8 cellular contexts compared by ENCODE assay signal in genomic region chr2:178241852-178242551, GRCh38. TPM values are rescaled to one million over a fixed set of nuclear protein-coding genes. Genes with fewer than 3 reads are reported as not detected.
A peak's percentile ranks its signal among the peaks of the same experiment; 100 is the strongest.
DNase-seq lines count a peak whose midpoint lies in the region; ATAC-seq, FAIRE-seq and TF ChIP-seq lines count a peak whose summit lies in the region.

No MANE protein-coding gene starts in this region.

- RAD21 ChIA-PET in HCT116 (lab: Charles Lee; ENCODE audit: low non-redundant PET in 1 of 2, low total read pairs in 2 of 2, uncharacterized antibody in 2 of 2, unreplicated experiment in 2 of 2) = no interaction called here

- DNase-seq in HCT116 (ENCODE audit: low read depth, low spot score) (peak; percentile 35), RCC 7860 (ENCODE audit: low spot score) (peak; percentile 71), fibroblast of the conjunctiva (ENCODE audit: low read depth) (peak; percentile 84), ovary (peak; percentile 46 to 79 (median 52)), T1000 (lab: John Stamatoyannopoulos, UW) (no peak)

- H3K9me2 ChIP-seq in HCT116 (ENCODE audit: insufficient read depth) = no peaks in the 10 kb centered on the region

- TF ChIP-seq POLR2A in HCT116 (IDR thresholded peaks at IDR 0.05; ENCODE audit: borderline replicate concordance, extremely low read depth, insufficient read depth, insufficient read length) (no peak), ovary (IDR thresholded peaks at IDR 0.05) (no peak)

- H3K4me1 ChIP-seq in HCT116 (ENCODE audit: control insufficient read depth in 1 of 2, insufficient read depth in 2 of 2, low read length in 2 of 2) = peaks cover 5 to 10% of the 10 kb centered on the region in 2 experiments; a peak in 3 of 4 replicates
- H3K4me1 ChIP-seq in ovary (ENCODE audit: insufficient read depth) = no peaks in the 10 kb centered on the region

- no peak for TF ChIP-seq EP300 in ovary (IDR thresholded peaks at IDR 0.05)

- no peaks in the 10 kb centered on the region for H3K27me3 ChIP-seq in HCT116 (ENCODE audit: insufficient read depth, low read length)
- no peaks in the 10 kb centered on the region for H3K27me3 ChIP-seq in ovary

- BruUV-seq in HCT116 (replicated peaks; lab: Mats Ljungman, UMichigan) = no TSS peak

- H3K79me2 ChIP-seq in HCT116 (ENCODE audit: insufficient read depth, low read length) = no peaks in the 10 kb centered on the region

- ATAC-seq in HCT116 (peak; percentile 76), GM19324 (IDR thresholded peaks at IDR 0.05; ENCODE audit: low FRiP score, unreplicated experiment) (no peak), GM18511 (IDR thresholded peaks at IDR 0.05; ENCODE audit: unreplicated experiment) (no peak), GM21390 (IDR thresholded peaks at IDR 0.05; ENCODE audit: unreplicated experiment) (no peak)

- H3K36me3 ChIP-seq in HCT116 (ENCODE audit: control insufficient read depth in 1 of 2, insufficient read depth in 2 of 2, low read length in 2 of 2) (no peaks in the 10 kb centered on the region), ovary (no peaks in the 10 kb centered on the region)

- no peaks in the 10 kb centered on the region for H3K9me3 ChIP-seq in HCT116 (ENCODE audit: control insufficient read depth in 1 of 2, insufficient read depth in 1 of 2, low read depth in 1 of 2, low read length in 2 of 2)
- no peaks in the 10 kb centered on the region for H3K9me3 ChIP-seq in ovary

- no peaks in the 10 kb centered on the region for H4K20me1 ChIP-seq in HCT116 (ENCODE audit: insufficient read depth)

- 30 to 37% (median 36%) methylated on average over 5 of the region's 5 CpGs for WGBS in ovary, 3 donors

- H3K4me2 ChIP-seq in HCT116 (ENCODE audit: low read length) = peak overlapping the region; percentile 33; the same call in 1 of the 2 replicates

- peak; percentile 87 for FAIRE-seq in RCC 7860 (lab: Jason Lieb, UNC)

- intact Hi-C loops in HCT116 (cut with micrococcal nuclease) = no loop called here
- intact Hi-C loops in ovary (cut with DNase I) = no loop called here

- TF ChIP-seq RAD21 in HCT116 (IDR thresholded peaks at IDR 0.05; ENCODE audit: low read depth) = no peak

- CTCF ChIA-PET in HCT116 (lab: Charles Lee) = no interaction called here

- TF ChIP-seq CTCF in HCT116 (IDR thresholded peaks at IDR 0.05 in 2 of 3, conservative IDR thresholded peaks at IDR 0.05 in 1 of 3; ENCODE audit: borderline replicate concordance in 1 of 3, insufficient read depth in 1 of 3, low read depth in 2 of 3, low read length in 2 of 3) = no peak
- no peak for TF ChIP-seq CTCF in ovary (IDR thresholded peaks at IDR 0.05)

- no peak overlapping the region for H3K9ac ChIP-seq in HCT116 (ENCODE audit: low read length)

- no peak overlapping the region for H3K27ac ChIP-seq in HCT116 (ENCODE audit: low read depth, low read length)
- peak overlapping the region in 1 of 2 donors; percentile 32 for H3K27ac ChIP-seq in ovary

- POLR2A ChIA-PET in HCT116 (lab: Charles Lee) = no interaction called here

- H3K4me3 ChIP-seq in HCT116 (replicated peaks in 1 of 2; ENCODE audit: low read depth in 1 of 2, low read length in 2 of 2) (no peak overlapping the region), ovary (no peak overlapping the region)

- H2AFZ ChIP-seq in HCT116 (ENCODE audit: low read depth, low read length, poor library complexity, severe bottlenecking) = no peak overlapping the region

TF ChIP-seq in HCT116, 20 proteins besides CTCF, POLR2A, EP300 and RAD21:
- TF ChIP-seq ZFX (IDR thresholded peaks at IDR 0.05) (no peak), POLR2AphosphoS5 (IDR thresholded peaks at IDR 0.05; ENCODE audit: low read depth, low read length) (no peak), ELF1 (IDR thresholded peaks at IDR 0.05; ENCODE audit: borderline replicate concordance, low read depth) (no peak), TCF7L2 (IDR thresholded peaks at IDR 0.05; ENCODE audit: borderline replicate concordance, extremely low read depth, insufficient read depth, insufficient read length) (no peak), CEBPB (IDR thresholded peaks at IDR 0.05; ENCODE audit: low read depth) (0 out of 2 replicates have a peak, but pooled peaks have one; percentile 10), ZNF274 (IDR thresholded peaks at IDR 0.05; ENCODE audit: low read depth, low read length) (no peak), JUND (IDR thresholded peaks at IDR 0.05) (peak; percentile 71), CBX3 (IDR thresholded peaks at IDR 0.05; ENCODE audit: low read depth) (peak; percentile 62; the same call in 1 of the 2 replicates), SRF (IDR thresholded peaks at IDR 0.05; ENCODE audit: low read depth) (no peak), REST (IDR thresholded peaks at IDR 0.05; ENCODE audit: low read depth) (no peak), FOSL1 (IDR thresholded peaks at IDR 0.05; ENCODE audit: low read depth) (peak; percentile 59), ZBTB33 (IDR thresholded peaks at IDR 0.05; ENCODE audit: extremely low read depth, insufficient replicate concordance, low read length) (no peak), YY1 (IDR thresholded peaks at IDR 0.05; ENCODE audit: extremely low read depth, insufficient replicate concordance, low read depth, low read length) (no peak), SP1 (IDR thresholded peaks at IDR 0.05; ENCODE audit: low read depth) (peak; percentile 37; the same call in 1 of the 2 replicates), SIN3A (IDR thresholded peaks at IDR 0.05; ENCODE audit: low read depth) (no peak), EGR1 (IDR thresholded peaks at IDR 0.05; ENCODE audit: low read depth) (no peak)
- TF ChIP-seq, protein P1, sequence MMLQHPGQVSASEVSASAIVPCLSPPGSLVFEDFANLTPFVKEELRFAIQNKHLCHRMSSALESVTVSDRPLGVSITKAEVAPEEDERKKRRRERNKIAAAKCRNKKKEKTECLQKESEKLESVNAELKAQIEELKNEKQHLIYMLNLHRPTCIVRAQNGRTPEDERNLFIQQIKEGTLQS (IDR thresholded peaks at IDR 0.05) = peak; percentile 77

RNA-seq across cellular contexts. Expression of gene OSBPL6, which starts 47.7 kb away (rescaled TPM):
- 11.6 TPM for total RNA-seq in HCT116 (2021; ENCODE audit: unreplicated experiment)
- polyA plus RNA-seq in HCT116 (2012) = 6.7 and 8.8 TPM in 2 replicates
- total RNA-seq in ovary = 1 to 10 TPM in 6 of 7 donors, under 1 TPM in 1; 0.60 to 5.2 (median 1.7) TPM
- 1 to 10 TPM in 1 of 2 donors, under 1 TPM in 1; 0.67 to 7.4 TPM for polyA plus RNA-seq in ovary
